In genomic region chr1:162676767-162677166, GRCh38 we compare ENCODE assay signal across 18 cellular contexts. TPM values are rescaled to one million over a fixed set of nuclear protein-coding genes. Genes with fewer than 3 reads are reported as not detected.
DNase-seq lines count a peak whose midpoint lies in the region; TF ChIP-seq lines count a peak whose summit lies in the region.
"Had no signal": no experiment of that assay in that cellular context is flagged by ENCODE, and none has a peak within 500 bp of the region (broad histone marks: within the 10 kb centered on the region; RNA-seq: fewer than 3 reads in every experiment).

No MANE protein-coding gene starts in this region.

- no peak overlapping the region for H2BK5ac ChIP-seq in mesendoderm (ENCODE audit: low read length)

- H3K4me2 ChIP-seq in mesendoderm (ENCODE audit: low read length), result no peak overlapping the region
- H3K4me2 ChIP-seq: PC-9 had no signal

- no peak overlapping the region for H3K23ac ChIP-seq in mesendoderm (ENCODE audit: low read length)

- no peak overlapping the region for H2BK120ac ChIP-seq in mesendoderm (ENCODE audit: low read depth, low read length)

- H3K27me3 Mint-ChIP-seq in activated CD4-positive, alpha-beta T cell treated with anti-CD3 and anti-CD28 coated beads, Interleukin-2, amount 10 ng/mL, durations not matched to agents 24 days and 14 days, result peaks cover 2% of the 10 kb centered on the region
- H3K27me3 Mint-ChIP-seq: activated naive CD8-positive, alpha-beta T cell; central memory CD8-positive, alpha-beta T cell had no signal

- H3K9me3 Mint-ChIP-seq in activated CD4-positive, alpha-beta T cell treated with anti-CD3 and anti-CD28 coated beads, Interleukin-2, amount 10 ng/mL, durations not matched to agents 24 days and 14 days, result peaks cover 9% of the 10 kb centered on the region
- H3K9me3 Mint-ChIP-seq: central memory CD8-positive, alpha-beta T cell had no signal

- intact Hi-C loops in esophagus muscularis mucosa (cut with DNase I), result loop anchor here (5.0 kb wide), 1 partner anchor 44 kb away; the partner anchor contains the start of gene DDR2
- intact Hi-C loops in activated CD4-positive, alpha-beta T cell treated with anti-CD3 and anti-CD28 coated beads, Interleukin-2, amount 10 ng/mL, durations not matched to agents 24 days and 14 days (cut with micrococcal nuclease), result no loop called here

- CTCF ChIA-PET in RWPE1 (lab: Yijun Ruan, JAX), result interaction anchor here (0.5 kb wide), 1 partner anchor 60 kb away, joined by 4 read pairs; no protein-coding TSS in a partner anchor

- no peak overlapping the region for H4K8ac ChIP-seq in mesendoderm (ENCODE audit: low read depth, low read length)

- H2AK5ac ChIP-seq in mesendoderm (ENCODE audit: low read length), result no peak overlapping the region

- H3K56ac ChIP-seq in mesendoderm (ENCODE audit: low read length), result no peak overlapping the region

- no peak overlapping the region for H4K5ac ChIP-seq in mesendoderm (ENCODE audit: low read length)

- H3K9me3 ChIP-seq in SK-N-MC (ENCODE audit: low read depth, low read length) (no peaks in the 10 kb centered on the region), esophagus muscularis mucosa (no peaks in the 10 kb centered on the region), suprapubic skin (no peaks in the 10 kb centered on the region)

- no peaks in the 10 kb centered on the region for H3K36me3 Mint-ChIP-seq in activated CD4-positive, alpha-beta T cell treated with anti-CD3 and anti-CD28 coated beads, Interleukin-2, amount 10 ng/mL, durations not matched to agents 24 days and 14 days (ENCODE audit: low read depth)

- no peak overlapping the region for H3K4me3 Mint-ChIP-seq in activated CD4-positive, alpha-beta T cell treated with anti-CD3 and anti-CD28 coated beads, Interleukin-2, amount 10 ng/mL, durations not matched to agents 24 days and 14 days
- H3K4me3 Mint-ChIP-seq: activated naive CD8-positive, alpha-beta T cell; B cell; central memory CD8-positive, alpha-beta T cell had no signal

- peaks cover 58% of the 10 kb centered on the region for H3K36me3 ChIP-seq in SK-N-MC (ENCODE audit: insufficient read depth, low read length)
- H3K36me3 ChIP-seq in esophagus muscularis mucosa, result no peaks in the 10 kb centered on the region
- no peaks in the 10 kb centered on the region for H3K36me3 ChIP-seq in suprapubic skin
- no peaks in the 10 kb centered on the region for H3K36me3 ChIP-seq in mesendoderm (ENCODE audit: control insufficient read depth, insufficient read depth, low read length)

- H3K27me3 ChIP-seq in esophagus muscularis mucosa, result no peaks in the 10 kb centered on the region
- H3K27me3 ChIP-seq in suprapubic skin, result no peaks in the 10 kb centered on the region
- no peaks in the 10 kb centered on the region for H3K27me3 ChIP-seq in mesendoderm (ENCODE audit: insufficient read depth, low read length, poor library complexity)

- H3K4ac ChIP-seq in mesendoderm (ENCODE audit: low read depth, low read length), result no peak overlapping the region

- H3K27ac Mint-ChIP-seq in activated CD4-positive, alpha-beta T cell treated with anti-CD3 and anti-CD28 coated beads, Interleukin-2, amount 10 ng/mL, durations not matched to agents 24 days and 14 days, result no peak overlapping the region
- H3K27ac Mint-ChIP-seq: activated naive CD8-positive, alpha-beta T cell; B cell had no signal

- TF ChIP-seq CTCF in esophagus muscularis mucosa (IDR thresholded peaks at IDR 0.05) (no peak), suprapubic skin (IDR thresholded peaks at IDR 0.05) (no peak), RWPE1 (conservative IDR thresholded peaks at IDR 0.05; ENCODE audit: low read depth) (no peak)

- no peaks in the 10 kb centered on the region for H3K79me2 ChIP-seq in mesendoderm (ENCODE audit: control insufficient read depth, insufficient read depth, low read length)

- H3K4me1 Mint-ChIP-seq in activated CD4-positive, alpha-beta T cell treated with anti-CD3 and anti-CD28 coated beads, Interleukin-2, amount 10 ng/mL, durations not matched to agents 24 days and 14 days, result no peaks in the 10 kb centered on the region
- H3K4me1 Mint-ChIP-seq: B cell; central memory CD8-positive, alpha-beta T cell had no signal

- H3K79me1 ChIP-seq in mesendoderm (ENCODE audit: low read length), result no peaks in the 10 kb centered on the region

- TF ChIP-seq POLR2A in esophagus muscularis mucosa (IDR thresholded peaks at IDR 0.05; ENCODE audit: low read depth) (no peak), suprapubic skin (IDR thresholded peaks at IDR 0.05) (no peak)

- H3K27ac ChIP-seq in SK-N-MC (peak overlapping the region; percentile 65; the same call in 1 of the 2 replicates), esophagus muscularis mucosa (replicated peaks in 1 of 4) (peak overlapping the region; percentile 66 to 77 (median 71)), suprapubic skin (peak overlapping the region; percentile 14), mesendoderm (ENCODE audit: low read depth, low read length) (no peak overlapping the region), RWPE1 (no peak overlapping the region)
- H3K27ac ChIP-seq: PC-9 had no signal

- H3K18ac ChIP-seq in mesendoderm (ENCODE audit: low read length), result no peak overlapping the region

- no peak for TF ChIP-seq EP300 in esophagus muscularis mucosa (IDR thresholded peaks at IDR 0.05)
- TF ChIP-seq EP300 in suprapubic skin (IDR thresholded peaks at IDR 0.05), result no peak

- no peak overlapping the region for H2BK15ac ChIP-seq in mesendoderm (replicated peaks; ENCODE audit: low read depth)

- no peak overlapping the region for H3K9ac ChIP-seq in SK-N-MC (ENCODE audit: insufficient read length)
- H3K9ac ChIP-seq in mesendoderm (ENCODE audit: low read length), result no peak overlapping the region

- no peak overlapping the region for H3K4me3 ChIP-seq in SK-N-MC
- peak overlapping the region in 1 of 4 donors; percentile 4 for H3K4me3 ChIP-seq in esophagus muscularis mucosa
- H3K4me3 ChIP-seq in suprapubic skin, result no peak overlapping the region
- no peak overlapping the region for H3K4me3 ChIP-seq in mesendoderm (ENCODE audit: low read length)
- H3K4me3 ChIP-seq: PC-9 had no signal

- POLR2A ChIA-PET in RWPE1 (lab: Yijun Ruan, JAX; ENCODE audit: low non-redundant PET), result no interaction called here

- peaks cover 54 to 88% (median 85%) of the 10 kb centered on the region in 4 donors for H3K4me1 ChIP-seq in esophagus muscularis mucosa
- H3K4me1 ChIP-seq in suprapubic skin, result peaks cover 38% of the 10 kb centered on the region
- no peaks in the 10 kb centered on the region for H3K4me1 ChIP-seq in mesendoderm (ENCODE audit: control insufficient read depth, low read depth, low read length)

- WGBS in esophagus muscularis mucosa, result 20% methylated on average over 7 of the region's 7 CpGs
- 56% methylated on average over 7 of the region's 7 CpGs for WGBS in suprapubic skin
- WGBS in mesendoderm (ENCODE audit: extremely low coverage, insufficient coverage, low lambda C conversion rate), result no CpG with 5 or more reads among the region's 7 CpGs

- DNase-seq in SK-N-MC (ENCODE audit: low read depth, low spot score) (no peak), esophagus muscularis mucosa (ENCODE audit: extremely low spot score) (peak; percentile 53), kidney tubule cell (ENCODE audit: low spot score) (peak; percentile 39), suprapubic skin (ENCODE audit: low spot score in 2 of 2) (no peak), mesendoderm (no peak), RWPE1 (ENCODE audit: low spot score) (no peak), NCI-H1417 (lab: John Stamatoyannopoulos, UW) (no peak)
- DNase-seq in activated CD4-positive, alpha-beta T cell treated with anti-CD3 and anti-CD28 coated beads, Interleukin-2, amount 10 ng/mL, durations not matched to agents 24 days and 14 days, result no peak
- DNase-seq: activated CD4-positive, alpha-beta T cell treated with anti-CD3 and anti-CD28 coated beads, Interleukin-2, amount 50 U/mL, for 4 hours; activated T-cell treated with anti-CD3 and anti-CD28 coated beads, Interleukin-2, amount 50 U/mL, for 48 hours; GDM1; MV-4-11; nucleus accumbens; PC-9; stimulated activated naive CD4-positive, alpha-beta T cell treated with Interleukin-2 at 50 U/mL for 16 hours had no signal

RNA-seq across cellular contexts. Expression of gene DDR2, which starts 44.5 kb away (rescaled TPM):
- total RNA-seq in esophagus muscularis mucosa, result 100 to 1,000 TPM; 143 to 194 (median 175) TPM
- total RNA-seq in suprapubic skin, result 10 to 100 TPM in 2 of 4 donors, 1 to 10 TPM in 2; 7.7 to 50.2 (median 13.8) TPM
- 1.7 TPM for polyA plus RNA-seq in mesendoderm (2013, experiment 1 of 2)
- 1.8 TPM for polyA plus RNA-seq in mesendoderm (2013, experiment 2 of 2)
- 0.37 and 0.45 TPM in 2 replicates for total RNA-seq in activated CD4-positive, alpha-beta T cell treated with anti-CD3 and anti-CD28 coated beads, Interleukin-2, amount 10 ng/mL, durations not matched to agents 24 days and 14 days

Comparison
In these comparisons a context has a peak if more than half of its experiments do, and no peak if none do; other contexts are left out.
1. DNase-seq: peak in esophagus muscularis mucosa (single experiment) and kidney tubule cell (single experiment); none in SK-N-MC (single experiment), suprapubic skin (0 of 2), mesendoderm (single experiment), activated CD4-positive, alpha-beta T cell treated with anti-CD3 and anti-CD28 coated beads, Interleukin-2, amount 10 ng/mL, durations not matched to agents 24 days and 14 days (single experiment), RWPE1 (single experiment) and NCI-H1417 (0 of 3).
2. H3K27ac ChIP-seq: peak in SK-N-MC (single experiment), esophagus muscularis mucosa (4 of 4) and suprapubic skin (single experiment); none in mesendoderm (single experiment) and RWPE1 (single experiment).